In the genomic region with DNA sequence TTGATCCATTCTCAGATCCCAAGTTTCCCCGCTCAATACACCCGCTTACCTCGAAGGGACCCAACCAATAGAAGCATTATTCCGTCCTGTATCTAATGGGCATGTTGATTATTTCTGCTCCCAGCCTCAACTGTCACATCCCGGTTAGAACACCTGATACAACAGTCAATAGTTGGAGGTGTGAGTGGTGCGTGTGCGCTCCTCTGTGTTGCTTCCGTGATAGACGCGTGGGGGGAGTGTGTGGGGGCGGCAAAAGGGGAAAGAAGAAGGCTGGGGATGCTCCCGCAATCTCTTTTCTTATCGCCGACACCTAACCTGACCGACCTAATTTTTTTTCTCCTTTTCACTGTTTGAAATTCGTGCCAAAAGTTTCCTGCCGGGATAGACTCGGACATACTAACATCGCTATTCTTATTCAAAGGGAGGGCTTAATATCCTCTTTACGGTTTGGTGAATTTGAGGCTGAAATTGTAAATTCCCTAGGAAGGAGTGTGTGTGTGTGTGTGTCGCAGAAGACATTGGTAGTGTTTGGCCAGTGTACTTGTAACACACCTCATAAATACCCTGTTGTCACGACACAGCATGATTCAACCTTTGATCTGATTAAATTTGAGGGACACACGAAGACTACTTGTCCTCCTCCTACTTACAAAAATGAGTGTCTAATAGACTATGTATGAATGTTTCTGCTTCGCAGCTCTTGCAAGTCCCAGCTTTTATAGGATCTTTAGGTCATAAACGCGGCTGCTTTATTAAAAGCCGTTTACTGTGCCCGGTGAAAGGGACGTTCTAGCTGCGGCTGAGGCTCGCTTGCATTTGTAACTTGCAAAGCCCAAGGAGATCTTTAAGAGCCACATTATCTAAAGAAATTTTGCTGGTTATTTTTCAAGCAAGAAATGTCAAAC, we compare ENCODE assay signal across 15 cellular contexts. TPM values are rescaled to one million over a fixed set of nuclear protein-coding genes. Genes with fewer than 3 reads are reported as not detected.
DNase-seq lines count a peak whose midpoint lies in the region; ATAC-seq and TF ChIP-seq lines count a peak whose summit lies in the region.
"Had no signal": no experiment of that assay in that cellular context is flagged by ENCODE, and none has a peak within 500 bp of the region (broad histone marks: within the 10 kb centered on the region; RNA-seq: fewer than 3 reads in every experiment).

No MANE protein-coding gene starts in this region.

- no peaks in the 10 kb centered on the region for H3K9me3 ChIP-seq in heart left ventricle
- no peaks in the 10 kb centered on the region for H3K9me3 ChIP-seq in iPS-18a (ENCODE audit: control insufficient read depth, low read depth, low read length)
- H3K9me3 ChIP-seq in subcutaneous abdominal adipose tissue (ENCODE audit: control insufficient read depth in 5 of 5, low read length in 5 of 5), result no peaks in the 10 kb centered on the region
- H3K9me3 ChIP-seq in aorta (ENCODE audit: control insufficient read depth, low read length), result no peaks in the 10 kb centered on the region
- H3K9me3 ChIP-seq: stomach had no signal

- no peak for ATAC-seq in heart left ventricle
- ATAC-seq in Right ventricle myocardium superior (ENCODE audit: poor library complexity), result no peak
- ATAC-seq in aorta (ENCODE audit: low FRiP score), result no peak
- ATAC-seq in GM18498 (IDR thresholded peaks at IDR 0.05; ENCODE audit: unreplicated experiment), result no peak
- ATAC-seq: esophagus mucosa, left colon had no signal

- H3K27ac ChIP-seq in heart left ventricle (peak overlapping the region in 4 of 12 donors; percentile 39 to 89 (median 86)), iPS-18a (ENCODE audit: low read length) (no peak overlapping the region), subcutaneous abdominal adipose tissue (ENCODE audit: low read depth, low read length) (no peak overlapping the region), aorta (ENCODE audit: low read depth in 1 of 2, low read length in 2 of 2) (no peak overlapping the region)

- peaks cover 6 to 74% (median 42%) of the 10 kb centered on the region in 9 donors for H3K27me3 ChIP-seq in heart left ventricle
- H3K27me3 ChIP-seq in iPS-18a (ENCODE audit: control insufficient read depth, insufficient read depth, low read length), result peaks cover 79% of the 10 kb centered on the region
- peaks cover 48 to 73% (median 63%) of the 10 kb centered on the region in 5 donors for H3K27me3 ChIP-seq in subcutaneous abdominal adipose tissue (ENCODE audit: control insufficient read depth in 5 of 5, insufficient read depth in 4 of 5, low read length in 5 of 5)
- no peaks in the 10 kb centered on the region for H3K27me3 ChIP-seq in aorta (ENCODE audit: control insufficient read depth in 1 of 2, insufficient read depth in 2 of 2, low read length in 1 of 2)

- no peak for TF ChIP-seq CTCF in heart left ventricle (IDR thresholded peaks at IDR 0.05)

- H3K4me1 ChIP-seq in heart left ventricle, result peaks cover 0 to 33% (median 10%) of the 10 kb centered on the region in 12 donors
- H3K4me1 ChIP-seq in iPS-18a (ENCODE audit: control insufficient read depth, low read depth, low read length), result peaks cover 47% of the 10 kb centered on the region
- H3K4me1 ChIP-seq in subcutaneous abdominal adipose tissue (ENCODE audit: control insufficient read depth in 5 of 5, insufficient read depth in 5 of 5, low read length in 5 of 5), result peaks cover 0 to 57% (median 51%) of the 10 kb centered on the region in 5 donors
- H3K4me1 ChIP-seq in aorta (ENCODE audit: control insufficient read depth in 1 of 2, insufficient read depth in 2 of 2, low read length in 2 of 2), result no peaks in the 10 kb centered on the region

- 16 to 32% (median 26%) methylated on average over 31 of the region's 31 CpGs for WGBS in heart left ventricle, 4 donors
- 10 to 12% methylated on average over 31 of the region's 31 CpGs for WGBS in aorta, 2 donors

- TF ChIP-seq POLR2A in heart left ventricle (IDR thresholded peaks at IDR 0.05), result no peak

- no peak for DNase-seq in heart left ventricle
- no peak for DNase-seq in Right ventricle myocardium superior
- DNase-seq in NCI-H774 (lab: John Stamatoyannopoulos, UW), result peak; percentile 42
- DNase-seq in aorta, result no peak
- DNase-seq in NK-92 treated with Interleukin-12 subunit alpha and Interleukin-12 subunit beta, amount 100 ng/mL, for 24 hours (lab: John Stamatoyannopoulos, UW), result no peak
- DNase-seq: activated gamma-delta T cell treated with Interleukin-2 at 50 U/mL for 16 hours, DMS79 treated with DMSO at 0.1 percent for 48 hours, NCI-H187 treated with DMSO at 0.1 percent for 48 hours, stomach had no signal

- H3K9ac ChIP-seq in iPS-18a (ENCODE audit: low read length) (no peak overlapping the region), subcutaneous abdominal adipose tissue (ENCODE audit: low read length in 5 of 5) (no peak overlapping the region)

- no peaks in the 10 kb centered on the region for H3K36me3 ChIP-seq in heart left ventricle
- H3K36me3 ChIP-seq in iPS-18a (ENCODE audit: control insufficient read depth, low read depth, low read length), result no peaks in the 10 kb centered on the region
- no peaks in the 10 kb centered on the region for H3K36me3 ChIP-seq in subcutaneous abdominal adipose tissue (ENCODE audit: control insufficient read depth in 5 of 5, insufficient read depth in 5 of 5, low read length in 5 of 5)
- no peaks in the 10 kb centered on the region for H3K36me3 ChIP-seq in aorta (ENCODE audit: control insufficient read depth in 1 of 2, insufficient read depth in 2 of 2, low read length in 1 of 2)
- H3K36me3 ChIP-seq: stomach had no signal

- H3K4me3 ChIP-seq in heart left ventricle (peak overlapping the region; percentile 42 to 83 (median 64)), iPS-18a (ENCODE audit: low read length) (peak overlapping the region; percentile 76), subcutaneous abdominal adipose tissue (ENCODE audit: low read depth in 1 of 5, low read length in 5 of 5) (peak overlapping the region in 3 of 5 donors; percentile 35 to 53 (median 48)), aorta (ENCODE audit: low read length in 2 of 2) (no peak overlapping the region)

- intact Hi-C loops in heart left ventricle (cut with DNase I) (loop anchor here in 9 of 10 donors (2.0 to 10.0 kb wide), 10 partner anchors 41 to 861 kb away; no protein-coding TSS in a partner anchor), Right ventricle myocardium superior (cut with DNase I) (loop anchor here (5.0 to 10.0 kb wide), 2 partner anchors 136 to 611 kb away; no protein-coding TSS in a partner anchor), aorta (cut with DNase I) (no loop called here)

RNA-seq across cellular contexts. Expression of gene PROX1, which starts 1.5 kb away (rescaled TPM):
- total RNA-seq in heart left ventricle (100 to 1,000 TPM in 4 of 9 donors, 10 to 100 TPM in 5; 44.6 to 145 (median 96.4) TPM), Right ventricle myocardium superior (85.2 TPM), aorta (1 to 10 TPM; 2.5 to 2.6 TPM)
- polyA plus RNA-seq in heart left ventricle (1 to 10 TPM; 6.9 to 9.8 TPM), aorta (1 to 10 TPM in 1 of 2 donors, not detected in 1; 1.5 TPM)
- total RNA-seq: T-helper 1 cell treated with Interleukin-12 subunit alpha and Interleukin-12 subunit beta and Interleukin-4 antibody, amounts not matched to agents 30 ng/mL and 1 ng/mL, for 36 hours had no signal

Comparison
In these comparisons a context has a peak if more than half of its experiments do, and no peak if none do; other contexts are left out.
1. H3K4me3 ChIP-seq: peak in heart left ventricle (12 of 12), iPS-18a (single experiment) and subcutaneous abdominal adipose tissue (3 of 5); none in aorta (0 of 2).
2. RNA of gene PROX1, which starts 1.5 kb away (total RNA-seq): 44.6 to 145 TPM in heart left ventricle and 85.2 TPM in Right ventricle myocardium superior (single experiment); 2.5 to 2.6 TPM in aorta; every median in the first group is over 10 times any median in the second.
3. intact Hi-C loops: an anchor here in heart left ventricle (2.0 to 10.0 kb wide) and Right ventricle myocardium superior (5.0 to 10.0 kb wide); none called in aorta.